In the genomic region with DNA sequence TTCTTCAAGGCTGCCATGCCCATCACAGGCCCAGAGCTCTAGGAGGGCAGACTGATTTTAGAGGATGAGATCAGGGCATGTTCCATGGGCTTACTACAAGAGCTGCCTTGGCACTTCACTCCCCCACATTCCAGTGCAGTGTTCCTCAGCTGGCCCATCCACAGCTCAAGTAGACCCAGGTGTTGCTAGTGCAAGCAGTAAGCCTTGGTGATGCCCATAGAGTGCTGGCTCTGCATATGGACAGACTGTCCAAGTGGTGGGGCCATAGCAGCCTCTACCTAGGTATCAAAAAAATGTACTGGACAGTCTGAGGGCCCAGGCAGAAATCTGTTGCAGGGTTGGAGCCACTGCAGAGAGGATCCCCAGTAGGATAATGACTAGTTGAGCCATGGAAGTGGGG, we compare ENCODE assay signal across 20 cellular contexts.
"Had no signal": no experiment of that assay in that cellular context is flagged by ENCODE, and none has a peak within 500 bp of the region (broad histone marks: within the 10 kb centered on the region; RNA-seq: fewer than 3 reads in every experiment).

No MANE protein-coding gene starts in this region.

- H3K9me3 ChIP-seq: SK-N-SH had no signal

- H3K27ac Mint-ChIP-seq: IgD-negative memory B cell had no signal

- H3K27ac ChIP-seq: KMS-11 had no signal

- H3K4me3 Mint-ChIP-seq: IgD-negative memory B cell had no signal

- H3K27me3 Mint-ChIP-seq: IgD-negative memory B cell had no signal

- H3K4me3 ChIP-seq: K562 had no signal

- ATAC-seq: K562 had no signal

- H3K36me3 Mint-ChIP-seq: IgD-negative memory B cell had no signal

- H3K4me1 Mint-ChIP-seq: IgD-negative memory B cell had no signal

- DNase-seq: Kasumi-1, MM.1S, NCI-H1092 treated with DMSO at 0.1 percent for 48 hours, NCI-H1436, NCI-H187, NCI-H2029, NCI-H2081 treated with DMSO at 0.1 percent for 48 hours, NCI-H2171, NCI-H226, NCI-H446, NCI-H510A, NCI-H524 treated with DMSO at 0.1 percent for 48 hours, NCI-H69, NCI-H774, RPMI8226, SHP77, SK-N-SH had no signal
